In genomic region chr2:176136375-176137248, GRCh38 we compare ENCODE assay signal across 6 cellular contexts. TPM values are rescaled to one million over a fixed set of nuclear protein-coding genes. Genes with fewer than 3 reads are reported as not detected.
A peak's percentile ranks its signal among the peaks of the same experiment; 100 is the strongest.
DNase-seq lines count a peak whose midpoint lies in the region.

No MANE protein-coding gene starts in this region.

- peaks cover 0 to 14% of the 10 kb centered on the region in 2 donors for H3K27me3 ChIP-seq in muscle layer of colon (ENCODE audit: control insufficient read depth in 1 of 2, insufficient read depth in 2 of 2, low read length in 2 of 2)

- peak overlapping the region; percentile 80 for H3K9ac ChIP-seq in muscle layer of colon (ENCODE audit: low read length)

- H3K9me3 ChIP-seq in muscle layer of colon (ENCODE audit: low read length) = no peaks in the 10 kb centered on the region

- no peaks in the 10 kb centered on the region for H3K36me3 ChIP-seq in muscle layer of colon (ENCODE audit: insufficient read depth, low read length)

- H3K4me1 ChIP-seq in muscle layer of colon (ENCODE audit: insufficient read depth, low read length) = peaks cover 38% of the 10 kb centered on the region

- peak overlapping the region; percentile 96 for H3K27ac ChIP-seq in muscle layer of colon (ENCODE audit: low read depth, low read length)

- peak overlapping the region; percentile 73 to 86 for H3K4me3 ChIP-seq in muscle layer of colon (ENCODE audit: low read depth in 1 of 2, low read length in 2 of 2)

- DNase-seq in Daoy (ENCODE audit: low read depth) (peak; percentile 53), SW480 (ENCODE audit: low spot score) (peak; percentile 57), middle frontal gyrus (ENCODE audit: extremely low spot score, low spot score) (no peak), SW 1271 (lab: John Stamatoyannopoulos, UW) (no peak), foreskin melanocyte (no peak)

RNA-seq across cellular contexts. Expression of gene HOXD8, which starts 7.1 kb away (rescaled TPM):
- total RNA-seq in Daoy (2014; rRNA removed; shearing (Covaris generic)) = 9.7 and 9.9 TPM in 2 replicates

RNA-seq across cellular contexts. Expression of gene HOXD9, which starts 14.1 kb away (rescaled TPM):
- total RNA-seq in Daoy (2014; rRNA removed; shearing (Covaris generic)) = 2.5 and 3.1 TPM in 2 replicates

RNA-seq across cellular contexts. Expression of gene HOXD4, which starts 14.7 kb away (rescaled TPM):
- total RNA-seq in Daoy (2014; rRNA removed; shearing (Covaris generic)) = 1.5 and 2.5 TPM in 2 replicates

RNA-seq across cellular contexts. Expression of gene HOXD10, which starts 20.0 kb away (rescaled TPM):
- total RNA-seq in Daoy (2014; rRNA removed; shearing (Covaris generic)) = 14.8 and 18.6 TPM in 2 replicates

RNA-seq across cellular contexts. Expression of gene HOXD3, which starts 20.5 kb away (rescaled TPM):
- total RNA-seq in Daoy (2014; rRNA removed; shearing (Covaris generic)) = 5.0 and 10.9 TPM in 2 replicates

Comparison
In these comparisons a context has a peak if more than half of its experiments do, and no peak if none do; other contexts are left out.
1. DNase-seq: peak in Daoy (single experiment) and SW480 (single experiment); none in middle frontal gyrus (single experiment), SW 1271 (0 of 2) and foreskin melanocyte (single experiment).